1 cellular context compared by ENCODE assay signal in the genomic region with DNA sequence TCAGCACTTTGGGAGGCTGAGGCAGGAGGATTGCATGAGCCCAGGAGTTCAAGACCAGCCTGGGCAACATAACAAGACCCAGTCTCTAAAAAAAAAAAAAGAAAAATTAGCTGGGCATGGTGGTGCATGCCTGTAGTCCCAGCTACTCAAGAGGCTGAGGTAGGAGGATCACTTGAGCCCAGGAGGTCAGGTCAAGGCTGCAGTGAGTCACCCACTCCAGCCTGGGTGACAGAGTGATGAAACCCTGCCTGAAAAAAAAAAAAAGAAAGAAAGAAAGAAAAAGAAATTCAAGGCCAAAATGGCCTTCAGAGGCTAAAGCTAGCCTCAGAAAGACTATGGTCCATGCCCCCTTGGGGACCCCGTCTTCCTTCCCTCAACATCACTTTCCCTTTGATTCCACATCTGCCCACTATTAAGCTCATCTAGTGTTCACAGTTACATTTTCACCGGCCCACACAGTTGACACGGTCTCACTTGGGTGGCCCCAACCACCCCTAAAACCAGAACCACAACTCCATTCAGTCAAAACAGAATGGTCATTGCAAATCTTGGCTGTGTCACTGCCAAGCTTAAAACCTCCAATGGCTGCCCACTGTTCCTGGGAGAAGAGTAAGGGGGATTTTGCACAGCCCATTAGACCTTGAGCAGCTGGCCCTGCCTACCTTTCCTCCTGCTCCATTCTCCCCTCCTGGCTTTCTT.
A peak's percentile ranks its signal among the peaks of the same experiment; 100 is the strongest.
TF ChIP-seq lines count a peak whose summit lies in the region.

No MANE protein-coding gene starts in this region.

TF ChIP-seq in HepG2, 621 proteins besides CTCF, POLR2A, EP300 and RAD21:
- TF ChIP-seq, protein P1, sequence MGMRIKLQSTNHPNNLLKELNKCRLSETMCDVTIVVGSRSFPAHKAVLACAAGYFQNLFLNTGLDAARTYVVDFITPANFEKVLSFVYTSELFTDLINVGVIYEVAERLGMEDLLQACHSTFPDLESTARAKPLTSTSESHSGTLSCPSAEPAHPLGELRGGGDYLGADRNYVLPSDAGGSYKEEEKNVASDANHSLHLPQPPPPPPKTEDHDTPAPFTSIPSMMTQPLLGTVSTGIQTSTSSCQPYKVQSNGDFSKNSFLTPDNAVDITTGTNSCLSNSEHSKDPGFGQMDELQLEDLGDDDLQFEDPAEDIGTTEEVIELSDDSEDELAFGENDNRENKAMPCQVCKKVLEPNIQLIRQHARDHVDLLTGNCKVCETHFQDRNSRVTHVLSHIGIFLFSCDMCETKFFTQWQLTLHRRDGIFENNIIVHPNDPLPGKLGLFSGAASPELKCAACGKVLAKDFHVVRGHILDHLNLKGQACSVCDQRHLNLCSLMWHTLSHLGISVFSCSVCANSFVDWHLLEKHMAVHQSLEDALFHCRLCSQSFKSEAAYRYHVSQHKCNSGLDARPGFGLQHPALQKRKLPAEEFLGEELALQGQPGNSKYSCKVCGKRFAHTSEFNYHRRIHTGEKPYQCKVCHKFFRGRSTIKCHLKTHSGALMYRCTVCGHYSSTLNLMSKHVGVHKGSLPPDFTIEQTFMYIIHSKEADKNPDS (CRISPR knock-in tag; IDR thresholded peaks at IDR 0.05): no peak
- TF ChIP-seq RNF2 (conservative IDR thresholded peaks at IDR 0.05; ENCODE audit: low read depth): no peak
- TF ChIP-seq ZNF547 (CRISPR knock-in tag; IDR thresholded peaks at IDR 0.05): no peak
- peak; percentile 70 for TF ChIP-seq FOSL2 (CRISPR knock-in tag; IDR thresholded peaks at IDR 0.05)
- no peak for TF ChIP-seq MXI1 (IDR thresholded peaks at IDR 0.05; ENCODE audit: borderline replicate concordance, low read depth, low read length)
- no peak for TF ChIP-seq KMT2B (CRISPR knock-in tag; IDR thresholded peaks at IDR 0.05)
